8 cellular contexts compared by ENCODE assay signal in the genomic region with DNA sequence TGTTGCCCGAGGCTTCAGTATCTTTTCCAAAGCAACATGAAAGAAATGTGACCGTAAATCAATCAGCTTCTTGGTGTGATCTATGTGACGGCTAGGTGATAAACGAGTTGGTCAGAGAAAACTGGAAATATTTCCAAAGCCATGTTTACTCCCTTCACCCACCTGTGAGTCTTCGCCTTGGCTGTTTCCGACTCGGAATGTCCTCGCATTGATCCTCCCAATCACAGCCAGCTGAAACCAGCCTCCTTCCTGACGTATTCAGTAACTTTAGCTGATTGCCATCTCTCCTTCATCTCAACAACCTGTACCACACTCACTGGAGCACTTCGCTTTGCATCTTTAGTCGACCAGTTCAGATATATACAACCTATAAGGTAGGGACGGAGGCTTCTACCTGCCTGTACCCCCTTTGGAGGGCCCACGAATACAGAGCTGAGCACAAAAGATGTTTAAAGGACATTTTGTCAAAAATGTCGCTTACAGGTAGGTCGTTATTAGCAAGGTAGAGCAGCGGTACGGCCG. TPM values are rescaled to one million over a fixed set of nuclear protein-coding genes. Genes with fewer than 3 reads are reported as not detected.
DNase-seq lines count a peak whose midpoint lies in the region; ATAC-seq and TF ChIP-seq lines count a peak whose summit lies in the region.

No MANE protein-coding gene starts in this region.

- peak overlapping the region; percentile 96 for H3K4me2 ChIP-seq in OCI-LY1 (ENCODE audit: low read length)

- H3K27me3 ChIP-seq in OCI-LY1 (ENCODE audit: insufficient read depth, low read length) (no peaks in the 10 kb centered on the region), ectodermal cell (ENCODE audit: control insufficient read depth, insufficient read depth, low read length, poor library complexity, severe bottlenecking) (no peaks in the 10 kb centered on the region), aorta (ENCODE audit: control insufficient read depth in 1 of 2, insufficient read depth in 2 of 2, low read length in 1 of 2) (no peaks in the 10 kb centered on the region)

- H4K20me1 ChIP-seq in OCI-LY1 (ENCODE audit: insufficient read depth, low read length): no peaks in the 10 kb centered on the region

- no peak overlapping the region for H2AFZ ChIP-seq in OCI-LY1 (ENCODE audit: low read length)

- intact Hi-C loops in aorta (cut with DNase I): no loop called here

- H3K36me3 ChIP-seq in OCI-LY1 (ENCODE audit: insufficient read depth, low read length) (peaks cover 46% of the 10 kb centered on the region), ectodermal cell (ENCODE audit: control insufficient read depth, insufficient read depth, low read length) (peaks cover 38% of the 10 kb centered on the region), aorta (ENCODE audit: control insufficient read depth in 1 of 2, insufficient read depth in 2 of 2, low read length in 1 of 2) (peaks cover 0 to 8% of the 10 kb centered on the region in 2 donors)

- H3K79me2 ChIP-seq in OCI-LY1 (ENCODE audit: insufficient read depth, low read length): no peaks in the 10 kb centered on the region; the same call in 1 of the 2 replicates

- no peaks in the 10 kb centered on the region for H3K9me2 ChIP-seq in OCI-LY1 (ENCODE audit: low read depth, low read length)

- TF ChIP-seq CTCF in OCI-LY1 (IDR thresholded peaks at IDR 0.05; ENCODE audit: low read length): no peak

- H3K4me1 ChIP-seq in OCI-LY1 (ENCODE audit: insufficient read depth, low read length, severe bottlenecking) (peaks cover 40% of the 10 kb centered on the region), ectodermal cell (ENCODE audit: control insufficient read depth, insufficient read depth, low read length) (peaks cover 6% of the 10 kb centered on the region), aorta (ENCODE audit: control insufficient read depth in 1 of 2, insufficient read depth in 2 of 2, low read length in 2 of 2) (peaks cover 0 to 2% of the 10 kb centered on the region in 2 donors)

- H3K4me3 ChIP-seq in OCI-LY1 (ENCODE audit: low read depth, low read length, poor library complexity, severe bottlenecking) (peak overlapping the region; percentile 84), ectodermal cell (ENCODE audit: insufficient read depth, low read depth, low read length) (peak overlapping the region; percentile 75), aorta (ENCODE audit: low read length in 2 of 2) (peak overlapping the region; percentile 55 to 68)

- peaks cover 16% of the 10 kb centered on the region for H3F3A ChIP-seq in OCI-LY1 (ENCODE audit: insufficient read depth, low read length)

- ATAC-seq in aorta (ENCODE audit: low FRiP score): no peak
- no peak for ATAC-seq in GM19463 (IDR thresholded peaks at IDR 0.05; ENCODE audit: unreplicated experiment)

- peak; percentile 33 for DNase-seq in NCI-H1436 (lab: John Stamatoyannopoulos, UW)
- no peak for DNase-seq in NCI-H1436 treated with DMSO at 0.1 percent for 48 hours (lab: John Stamatoyannopoulos, UW)
- DNase-seq in mucosa of gallbladder (ENCODE audit: low spot score): peak; percentile 50
- no peak for DNase-seq in aorta
- no peak for DNase-seq in HUDEP-2 (lab: John Stamatoyannopoulos, UW; ENCODE audit: unreplicated experiment in 76 of 76)

- H3K9me3 ChIP-seq in OCI-LY1 (ENCODE audit: low read length): no peaks in the 10 kb centered on the region
- H3K9me3 ChIP-seq in ectodermal cell (ENCODE audit: control insufficient read depth, low read length): no peaks in the 10 kb centered on the region
- H3K9me3 ChIP-seq in aorta (ENCODE audit: control insufficient read depth, low read length): no peaks in the 10 kb centered on the region

- peak overlapping the region; percentile 96 for H3K9ac ChIP-seq in OCI-LY1 (ENCODE audit: low read length)

- 82 to 85% methylated on average over 18 of the region's 18 CpGs for WGBS in ectodermal cell, 2 experiments
- 19 to 23% methylated on average over 18 of the region's 18 CpGs for WGBS in aorta, 2 donors

- H3K27ac ChIP-seq in OCI-LY1 (ENCODE audit: low read depth, low read length, poor library complexity, severe bottlenecking) (peak overlapping the region; percentile 69), ectodermal cell (ENCODE audit: insufficient read depth, low read depth, low read length, poor library complexity, severe bottlenecking) (peak overlapping the region; percentile 89), aorta (ENCODE audit: low read depth in 1 of 2, low read length in 2 of 2) (no peak overlapping the region)

RNA-seq across cellular contexts. Expression of gene RPL26, which starts 7.2 kb away (rescaled TPM):
- 2,443 TPM for polyA plus RNA-seq in ectodermal cell (2013, experiment 1 of 4)
- 2,156 TPM for polyA plus RNA-seq in ectodermal cell (2013, experiment 2 of 4)
- 3,043 TPM for polyA plus RNA-seq in ectodermal cell (2013, experiment 3 of 4)
- 3,270 TPM for polyA plus RNA-seq in ectodermal cell (2013, experiment 4 of 4)
- total RNA-seq in mucosa of gallbladder (1,147 TPM), aorta (1,000 to 10,000 TPM; 1,055 to 1,238 TPM)
- polyA plus RNA-seq in aorta: 1,000 to 10,000 TPM; 3,230 to 6,952 TPM

RNA-seq across cellular contexts. Expression of gene RNF222, which starts 21.8 kb away (rescaled TPM):
- polyA plus RNA-seq in ectodermal cell (2013, experiment 1 of 4): not detected
- polyA plus RNA-seq in ectodermal cell (2013, experiment 2 of 4): not detected
- polyA plus RNA-seq in ectodermal cell (2013, experiment 3 of 4): not detected
- not detected for polyA plus RNA-seq in ectodermal cell (2013, experiment 4 of 4)
- total RNA-seq in mucosa of gallbladder (not detected), aorta (not detected)
- polyA plus RNA-seq in aorta: not detected

RNA-seq across cellular contexts. Expression of gene ODF4, which starts 36.2 kb away (rescaled TPM):
- not detected for polyA plus RNA-seq in ectodermal cell (2013, experiment 1 of 4)
- polyA plus RNA-seq in ectodermal cell (2013, experiment 2 of 4): not detected
- polyA plus RNA-seq in ectodermal cell (2013, experiment 3 of 4): not detected
- polyA plus RNA-seq in ectodermal cell (2013, experiment 4 of 4): not detected
- total RNA-seq in mucosa of gallbladder (not detected), aorta (not detected)
- not detected for polyA plus RNA-seq in aorta

RNA-seq across cellular contexts. Expression of gene NDEL1, which starts 59.9 kb away (rescaled TPM):
- 33.7 TPM for polyA plus RNA-seq in ectodermal cell (2013, experiment 1 of 4)
- polyA plus RNA-seq in ectodermal cell (2013, experiment 2 of 4): 38.0 TPM
- polyA plus RNA-seq in ectodermal cell (2013, experiment 3 of 4): 25.3 TPM
- 28.6 TPM for polyA plus RNA-seq in ectodermal cell (2013, experiment 4 of 4)
- total RNA-seq in mucosa of gallbladder (60.0 TPM), aorta (100 to 1,000 TPM; 110 to 135 TPM)
- polyA plus RNA-seq in aorta: 10 to 100 TPM; 52.3 to 79.3 TPM

Comparison
In these comparisons a context has a peak if more than half of its experiments do, and no peak if none do; other contexts are left out.
1. DNase-seq: peak in NCI-H1436 (single experiment) and mucosa of gallbladder (single experiment); none in NCI-H1436 treated with DMSO at 0.1 percent for 48 hours (single experiment), aorta (0 of 2) and HUDEP-2 (0 of 76).
2. H3K27ac ChIP-seq: peak in OCI-LY1 (single experiment) and ectodermal cell (single experiment); none in aorta (0 of 2).
3. Peak in every context shown above with its lines, with median percentiles within 50 percentile points of each other: H3K4me3 ChIP-seq.